9 cellular contexts compared by ENCODE assay signal in the genomic region with DNA sequence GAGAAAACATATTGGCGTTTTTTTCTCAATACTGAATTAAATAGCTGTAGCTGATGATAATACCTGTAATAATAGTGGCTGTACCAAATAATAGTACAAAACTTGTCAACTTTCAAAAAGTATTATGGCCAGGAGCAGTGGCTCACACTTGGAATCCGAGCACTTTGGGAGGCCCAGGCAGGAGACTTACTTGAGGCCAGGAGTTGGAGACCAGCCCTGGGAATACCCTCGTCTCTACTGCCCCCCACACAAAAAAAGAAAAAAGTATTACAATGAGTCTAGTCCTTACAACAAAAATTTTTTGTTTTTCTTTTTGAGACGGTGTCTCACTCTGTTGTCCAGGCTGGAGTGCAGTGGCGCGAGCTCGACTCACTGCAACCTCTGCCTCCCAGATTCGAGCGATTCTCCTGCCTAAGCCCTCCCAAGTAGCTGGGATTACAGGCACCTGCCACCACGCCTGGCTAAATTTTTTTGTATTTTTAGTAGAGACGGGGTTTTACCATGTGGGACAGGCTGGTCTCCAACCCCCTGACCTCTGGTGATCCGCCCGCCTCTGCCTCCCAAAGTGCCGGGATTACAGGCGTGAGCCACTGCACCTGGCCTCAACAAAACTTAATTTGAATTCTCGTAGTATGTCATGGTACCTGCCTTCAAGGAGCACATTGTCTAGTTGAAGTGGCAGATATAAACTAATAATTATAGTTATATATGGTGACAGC. TPM values are rescaled to one million over a fixed set of nuclear protein-coding genes. Genes with fewer than 3 reads are reported as not detected.
DNase-seq lines count a peak whose midpoint lies in the region; ATAC-seq, FAIRE-seq and TF ChIP-seq lines count a peak whose summit lies in the region.
"Had no signal": no experiment of that assay in that cellular context is flagged by ENCODE, and none has a peak within 500 bp of the region (broad histone marks: within the 10 kb centered on the region; RNA-seq: fewer than 3 reads in every experiment).

No MANE protein-coding gene starts in this region.

- no TSS peak for BruUV-seq in PC-3 (replicated peaks; lab: Mats Ljungman, UMichigan)
- BruUV-seq in endothelial cell of umbilical vein (replicated peaks; lab: Mats Ljungman, UMichigan): no TSS peak

- no peak for TF ChIP-seq POLR2A in endothelial cell of umbilical vein (IDR thresholded peaks at IDR 0.05; ENCODE audit: low read depth, low read length)

- DNase-seq in PC-3: no peak
- DNase-seq in endothelial cell of umbilical vein (ENCODE audit: low read depth, low spot score): no peak
- DNase-seq in DMS153 treated with DMSO at 0.1 percent for 48 hours (lab: John Stamatoyannopoulos, UW; ENCODE audit: unreplicated experiment): no peak
- DNase-seq in stimulated activated CD4-positive, alpha-beta T cell treated with anti-CD3 and anti-CD28 coated beads, Interleukin-12 subunit alpha, Interleukin-12 subunit beta, amount 100 ng/mL, for 4 hours: no peak
- DNase-seq in hepatic stellate cell (ENCODE audit: low spot score): no peak
- DNase-seq in DMS114 treated with DMSO at 0.1 percent for 48 hours (lab: John Stamatoyannopoulos, UW; ENCODE audit: unreplicated experiment): no peak

- no peaks in the 10 kb centered on the region for H3K9me1 ChIP-seq in endothelial cell of umbilical vein (replicated peaks; ENCODE audit: control insufficient read depth, extremely low read depth, insufficient read depth, low read length)

- peaks cover 92% of the 10 kb centered on the region for H3K79me2 ChIP-seq in DOHH2 (ENCODE audit: control insufficient read depth, low read length)
- peaks cover 92% of the 10 kb centered on the region for H3K79me2 ChIP-seq in PC-3 (ENCODE audit: low read length)
- peaks cover 67% of the 10 kb centered on the region for H3K79me2 ChIP-seq in endothelial cell of umbilical vein (ENCODE audit: control insufficient read depth, insufficient read depth, low read length)
- H3K79me2 ChIP-seq in parathyroid adenoma: peaks cover 22% of the 10 kb centered on the region

- peaks cover 81% of the 10 kb centered on the region for H3K36me3 ChIP-seq in DOHH2 (ENCODE audit: control insufficient read depth, low read length)
- peaks cover 43% of the 10 kb centered on the region for H3K36me3 ChIP-seq in PC-3 (ENCODE audit: low read depth, low read length)
- peaks cover 8 to 14% of the 10 kb centered on the region in 2 experiments for H3K36me3 ChIP-seq in endothelial cell of umbilical vein (ENCODE audit: control insufficient read depth in 2 of 2, extremely low read depth in 1 of 2, insufficient read depth in 2 of 2, low read length in 2 of 2)
- H3K36me3 ChIP-seq in parathyroid adenoma (ENCODE audit: control insufficient read depth, insufficient read depth, low read length): no peaks in the 10 kb centered on the region

- H3K4me3 ChIP-seq in DOHH2 (ENCODE audit: low read length): peak overlapping the region; percentile 83
- peak overlapping the region; percentile 83 for H3K4me3 ChIP-seq in PC-3 (ENCODE audit: low read length)
- H3K4me3 ChIP-seq in endothelial cell of umbilical vein (replicated peaks in 1 of 3; ENCODE audit: insufficient read depth in 1 of 3, low read depth in 1 of 3, low read length in 3 of 3): peak overlapping the region in 2 of 3 experiments; percentile 67 to 85
- peak overlapping the region; percentile 94 for H3K4me3 ChIP-seq in parathyroid adenoma (ENCODE audit: low read depth, low read length)

- no peaks in the 10 kb centered on the region for H3K27me3 ChIP-seq in DOHH2 (ENCODE audit: control insufficient read depth, low read length)
- no peaks in the 10 kb centered on the region for H3K27me3 ChIP-seq in PC-3 (ENCODE audit: low read length)
- no peaks in the 10 kb centered on the region for H3K27me3 ChIP-seq in endothelial cell of umbilical vein (ENCODE audit: control insufficient read depth in 2 of 2, insufficient read depth in 2 of 2, low read length in 2 of 2)
- H3K27me3 ChIP-seq in parathyroid adenoma (ENCODE audit: control insufficient read depth, insufficient read depth, low read length): no peaks in the 10 kb centered on the region

- no peak for TF ChIP-seq CTCF in DOHH2 (IDR thresholded peaks at IDR 0.05; ENCODE audit: low read depth, low read length, poor library complexity, severe bottlenecking)
- TF ChIP-seq CTCF in PC-3 (conservative IDR thresholded peaks at IDR 0.05; ENCODE audit: low read depth, low read length): no peak
- TF ChIP-seq CTCF in endothelial cell of umbilical vein (IDR thresholded peaks at IDR 0.05; ENCODE audit: extremely low read depth in 1 of 2, insufficient read depth in 1 of 2, low read depth in 1 of 2, low read length in 2 of 2): no peak
- TF ChIP-seq CTCF in parathyroid adenoma (IDR thresholded peaks at IDR 0.05): no peak

- dilution Hi-C loops in endothelial cell of umbilical vein (cut with MboI; ENCODE audit: extremely low pct_ligation_motif_present, low sequenced_read_pairs): no loop called here

- peaks cover 31% of the 10 kb centered on the region for H3F3A ChIP-seq in DOHH2 (ENCODE audit: control insufficient read depth, insufficient read depth)
- H3F3A ChIP-seq in PC-3 (ENCODE audit: low read length, unreplicated experiment): no peaks in the 10 kb centered on the region

- POLR2A ChIA-PET in PC-3 (lab: Charles Lee; ENCODE audit: unreplicated experiment) (no interaction called here), endothelial cell of umbilical vein (lab: Charles Lee) (interaction anchor here (0.6 kb wide), 2 partner anchors 14 to 117 kb away, joined by 3 to 4 read pairs; no protein-coding TSS in a partner anchor)

- H3K9me3 ChIP-seq in DOHH2 (ENCODE audit: control insufficient read depth, insufficient read depth, low read length): no peaks in the 10 kb centered on the region
- H3K9me3 ChIP-seq in PC-3 (ENCODE audit: low read length): no peaks in the 10 kb centered on the region
- H3K9me3 ChIP-seq in endothelial cell of umbilical vein (replicated peaks; ENCODE audit: control insufficient read depth, insufficient read depth, low read length): no peaks in the 10 kb centered on the region
- no peaks in the 10 kb centered on the region for H3K9me3 ChIP-seq in parathyroid adenoma (ENCODE audit: control insufficient read depth, low read length)

- H3K4me2 ChIP-seq in DOHH2 (ENCODE audit: low read length) (peak overlapping the region; percentile 86), PC-3 (ENCODE audit: low read length) (peak overlapping the region; percentile 99), endothelial cell of umbilical vein (ENCODE audit: insufficient read depth, low read length) (peak overlapping the region; percentile 86), parathyroid adenoma (ENCODE audit: low read length) (peak overlapping the region; percentile 83)

- CTCF ChIA-PET in PC-3 (lab: Charles Lee): interaction anchor here (0.6 kb wide), 1 partner anchor 12 kb away, joined by 3 read pairs; no protein-coding TSS in a partner anchor
- CTCF ChIA-PET in endothelial cell of umbilical vein (lab: Charles Lee): interaction anchor here (1.5 kb wide), 1 partner anchor 132 kb away, joined by 6 read pairs; no protein-coding TSS in a partner anchor

- peak overlapping the region; percentile 91 for H3K27ac ChIP-seq in DOHH2 (ENCODE audit: low read depth, low read length)
- H3K27ac ChIP-seq in PC-3 (ENCODE audit: low read length): no peak overlapping the region
- H3K27ac ChIP-seq in endothelial cell of umbilical vein (ENCODE audit: insufficient read depth, low read depth, low read length): peak overlapping the region; percentile 82
- no peak overlapping the region for H3K27ac ChIP-seq in parathyroid adenoma

- no peak for ATAC-seq in PC-3

- H3K9ac ChIP-seq in PC-3 (ENCODE audit: low read length) (peak overlapping the region; percentile 97), endothelial cell of umbilical vein (replicated peaks; ENCODE audit: extremely low read depth, insufficient read depth, low read length) (peak overlapping the region; percentile 87), parathyroid adenoma (no peak overlapping the region)

- H4K20me1 ChIP-seq in DOHH2 (ENCODE audit: control insufficient read depth, insufficient read depth, low read depth, low read length) (peaks cover 31% of the 10 kb centered on the region), PC-3 (ENCODE audit: low read length) (peaks cover 10% of the 10 kb centered on the region; the same call in 1 of the 2 replicates), endothelial cell of umbilical vein (replicated peaks; ENCODE audit: control insufficient read depth, extremely low read depth, insufficient read depth, low read length) (peaks cover 4% of the 10 kb centered on the region)

- intact Hi-C loops in PC-3 (cut with micrococcal nuclease) (loop anchor here (10.0 kb wide), 1 partner anchor 128 kb away; no protein-coding TSS in a partner anchor), endothelial cell of umbilical vein (cut with micrococcal nuclease) (no loop called here)

- no peak for FAIRE-seq in endothelial cell of umbilical vein (lab: Jason Lieb, UNC)
- FAIRE-seq: RCC 7860 had no signal

- H3K4me1 ChIP-seq in DOHH2 (ENCODE audit: control insufficient read depth, low read length) (peaks cover 66% of the 10 kb centered on the region), PC-3 (ENCODE audit: insufficient read depth, low read length) (peaks cover 34% of the 10 kb centered on the region), endothelial cell of umbilical vein (ENCODE audit: control insufficient read depth, extremely low read depth, insufficient read depth, low read length) (peaks cover 18% of the 10 kb centered on the region), parathyroid adenoma (peaks cover 4% of the 10 kb centered on the region)

- H3K9me2 ChIP-seq in DOHH2 (replicated peaks; ENCODE audit: control insufficient read depth, low read length) (no peaks in the 10 kb centered on the region), PC-3 (replicated peaks; ENCODE audit: low read length) (no peaks in the 10 kb centered on the region)

- H2AFZ ChIP-seq in PC-3 (ENCODE audit: low read length): no peak overlapping the region
- H2AFZ ChIP-seq in endothelial cell of umbilical vein (ENCODE audit: low read depth, low read length): no peak overlapping the region
- H2AFZ ChIP-seq in parathyroid adenoma: no peak overlapping the region

RNA-seq across cellular contexts. Expression of a gene that starts 1.4 kb away (rescaled TPM):
- total RNA-seq in PC-3 (2014; rRNA removed): 161 and 201 TPM in 2 replicates
- 228 and 241 TPM in 2 replicates for total RNA-seq in endothelial cell of umbilical vein
- 64.8 and 84.9 TPM in 2 replicates for polyA plus RNA-seq in endothelial cell of umbilical vein
- 120 and 127 TPM in 2 replicates for polyA plus RNA-seq in endothelial cell of umbilical vein (2011; cell fraction: cytosol; rRNA removed)
- 161 and 166 TPM in 2 replicates for polyA plus RNA-seq in endothelial cell of umbilical vein (2011; cell fraction: nucleus; rRNA removed)
- polyA plus RNA-seq in endothelial cell of umbilical vein (2012): 157 and 169 TPM in 2 replicates
- polyA minus RNA-seq in endothelial cell of umbilical vein: 152 and 153 TPM in 2 replicates
- 91.4 TPM for polyA minus RNA-seq in endothelial cell of umbilical vein (2011; cell fraction: cytosol; rRNA and poly(A)+ RNA removed)
- polyA minus RNA-seq in endothelial cell of umbilical vein (2011; cell fraction: nucleus; rRNA and poly(A)+ RNA removed): 112 and 151 TPM in 2 replicates

RNA-seq across cellular contexts. Expression of a gene that starts 2.1 kb away (rescaled TPM):
- 85.2 and 86.7 TPM in 2 replicates for total RNA-seq in PC-3 (2014; rRNA removed)
- total RNA-seq in endothelial cell of umbilical vein: 38.0 and 41.9 TPM in 2 replicates
- 28.0 and 28.3 TPM in 2 replicates for polyA plus RNA-seq in endothelial cell of umbilical vein
- 47.1 and 48.3 TPM in 2 replicates for polyA plus RNA-seq in endothelial cell of umbilical vein (2011; cell fraction: cytosol; rRNA removed)
- 24.6 and 30.0 TPM in 2 replicates for polyA plus RNA-seq in endothelial cell of umbilical vein (2011; cell fraction: nucleus; rRNA removed)
- 44.6 and 64.5 TPM in 2 replicates for polyA plus RNA-seq in endothelial cell of umbilical vein (2012)
- 13.8 and 15.2 TPM in 2 replicates for polyA minus RNA-seq in endothelial cell of umbilical vein
- 7.1 TPM for polyA minus RNA-seq in endothelial cell of umbilical vein (2011; cell fraction: cytosol; rRNA and poly(A)+ RNA removed)
- 7.0 and 13.4 TPM in 2 replicates for polyA minus RNA-seq in endothelial cell of umbilical vein (2011; cell fraction: nucleus; rRNA and poly(A)+ RNA removed)

RNA-seq across cellular contexts. Expression of a gene that starts 50.2 kb away (rescaled TPM):
- total RNA-seq in PC-3 (2014; rRNA removed) (6.6 and 10.0 TPM in 2 replicates), endothelial cell of umbilical vein (6.5 and 9.4 TPM in 2 replicates)
- polyA plus RNA-seq in endothelial cell of umbilical vein: 2.5 and 3.5 TPM in 2 replicates
- 4.4 and 5.7 TPM in 2 replicates for polyA plus RNA-seq in endothelial cell of umbilical vein (2011; cell fraction: cytosol; rRNA removed)
- polyA plus RNA-seq in endothelial cell of umbilical vein (2011; cell fraction: nucleus; rRNA removed): 6.6 and 7.3 TPM in 2 replicates
- 4.6 and 6.1 TPM in 2 replicates for polyA plus RNA-seq in endothelial cell of umbilical vein (2012)
- 5.2 and 8.2 TPM in 2 replicates for polyA minus RNA-seq in endothelial cell of umbilical vein
- 6.8 TPM for polyA minus RNA-seq in endothelial cell of umbilical vein (2011; cell fraction: cytosol; rRNA and poly(A)+ RNA removed)
- 0.72 and 1.8 TPM in 2 replicates for polyA minus RNA-seq in endothelial cell of umbilical vein (2011; cell fraction: nucleus; rRNA and poly(A)+ RNA removed)

Comparison
In these comparisons a context has a peak if more than half of its experiments do, and no peak if none do; other contexts are left out.
1. H3K27ac ChIP-seq: peak in DOHH2 (single experiment) and endothelial cell of umbilical vein (single experiment); none in PC-3 (single experiment) and parathyroid adenoma (single experiment).
2. Peak in every context shown above with its lines, with median percentiles within 50 percentile points of each other: H3K4me2 ChIP-seq and H3K4me3 ChIP-seq.